8 cellular contexts compared by ENCODE assay signal in genomic region chr22:37309221-37310074, GRCh38. TPM values are rescaled to one million over a fixed set of nuclear protein-coding genes. Genes with fewer than 3 reads are reported as not detected.
DNase-seq lines count a peak whose midpoint lies in the region; ATAC-seq and TF ChIP-seq lines count a peak whose summit lies in the region.

No MANE protein-coding gene starts in this region.

- H3K27me3 Mint-ChIP-seq in activated naive CD8-positive, alpha-beta T cell treated with anti-CD3 and anti-CD28 coated beads for 36 hours, result no peaks in the 10 kb centered on the region
- no peaks in the 10 kb centered on the region for H3K27me3 Mint-ChIP-seq in stimulated activated naive CD8-positive, alpha-beta T cell treated with anti-CD3 and anti-CD28 coated beads, Interleukin-15, Interleukin-2, amounts not matched to agents 100 ng/mL and 50 ng/mL, for 24 hours
- H3K27me3 Mint-ChIP-seq in Calu3 (ENCODE audit: unreplicated experiment), result no peaks in the 10 kb centered on the region

- H3K4me3 Mint-ChIP-seq in activated naive CD8-positive, alpha-beta T cell treated with anti-CD3 and anti-CD28 coated beads for 36 hours, result peak overlapping the region; percentile 54
- peak overlapping the region; percentile 65 for H3K4me3 Mint-ChIP-seq in stimulated activated naive CD8-positive, alpha-beta T cell treated with anti-CD3 and anti-CD28 coated beads, Interleukin-15, Interleukin-2, amounts not matched to agents 100 ng/mL and 50 ng/mL, for 24 hours
- no peak overlapping the region for H3K4me3 Mint-ChIP-seq in Calu3 (ENCODE audit: low read depth, unreplicated experiment)

- CTCF ChIA-PET in Calu3 (lab: Charles Lee), result no interaction called here

- no peak for TF ChIP-seq CTCF in Calu3 (IDR thresholded peaks at IDR 0.05; ENCODE audit: unreplicated experiment)

- peaks cover 26% of the 10 kb centered on the region for H3K36me3 Mint-ChIP-seq in activated naive CD8-positive, alpha-beta T cell treated with anti-CD3 and anti-CD28 coated beads for 36 hours
- H3K36me3 Mint-ChIP-seq in stimulated activated naive CD8-positive, alpha-beta T cell treated with anti-CD3 and anti-CD28 coated beads, Interleukin-15, Interleukin-2, amounts not matched to agents 100 ng/mL and 50 ng/mL, for 24 hours (ENCODE audit: low read depth), result peaks cover 7% of the 10 kb centered on the region
- H3K36me3 Mint-ChIP-seq in Calu3 (ENCODE audit: insufficient read depth, unreplicated experiment), result peaks cover 23% of the 10 kb centered on the region

- peaks cover 3% of the 10 kb centered on the region for H3K9me3 Mint-ChIP-seq in activated naive CD8-positive, alpha-beta T cell treated with anti-CD3 and anti-CD28 coated beads for 36 hours
- H3K9me3 Mint-ChIP-seq in stimulated activated naive CD8-positive, alpha-beta T cell treated with anti-CD3 and anti-CD28 coated beads, Interleukin-15, Interleukin-2, amounts not matched to agents 100 ng/mL and 50 ng/mL, for 24 hours, result no peaks in the 10 kb centered on the region
- no peaks in the 10 kb centered on the region for H3K9me3 Mint-ChIP-seq in Calu3 (ENCODE audit: low read depth, unreplicated experiment)

- H3K4me1 Mint-ChIP-seq in activated naive CD8-positive, alpha-beta T cell treated with anti-CD3 and anti-CD28 coated beads for 36 hours, result peaks cover 80% of the 10 kb centered on the region
- peaks cover 88% of the 10 kb centered on the region for H3K4me1 Mint-ChIP-seq in stimulated activated naive CD8-positive, alpha-beta T cell treated with anti-CD3 and anti-CD28 coated beads, Interleukin-15, Interleukin-2, amounts not matched to agents 100 ng/mL and 50 ng/mL, for 24 hours (ENCODE audit: low read depth)
- peaks cover 62% of the 10 kb centered on the region for H3K4me1 Mint-ChIP-seq in Calu3 (ENCODE audit: low read depth, unreplicated experiment)

- peak; percentile 25 to 31 for ATAC-seq in activated CD4-positive, CD25-positive, alpha-beta regulatory T cell treated with anti-CD3 and anti-CD28 coated beads, Interleukin-2, amount 50 U/mL, for 24 hours
- no peak for ATAC-seq in GM18520 (IDR thresholded peaks at IDR 0.05; ENCODE audit: unreplicated experiment)

- DNase-seq in activated CD4-positive, CD25-positive, alpha-beta regulatory T cell treated with anti-CD3 and anti-CD28 coated beads, Interleukin-2, amount 50 U/mL, for 72 hours, result no peak
- peak; percentile 79 for DNase-seq in RPMI7951 (ENCODE audit: low read depth)
- peak; percentile 50 for DNase-seq in activated naive CD8-positive, alpha-beta T cell treated with anti-CD3 and anti-CD28 coated beads for 36 hours
- DNase-seq in hepatic stellate cell (ENCODE audit: low spot score), result no peak
- no peak for DNase-seq in Calu3

- intact Hi-C loops in Calu3 (cut with micrococcal nuclease; ENCODE audit: unreplicated experiment), result no loop called here

- H3K27ac Mint-ChIP-seq in activated naive CD8-positive, alpha-beta T cell treated with anti-CD3 and anti-CD28 coated beads for 36 hours, result peak overlapping the region; percentile 84
- peak overlapping the region; percentile 58 for H3K27ac Mint-ChIP-seq in stimulated activated naive CD8-positive, alpha-beta T cell treated with anti-CD3 and anti-CD28 coated beads, Interleukin-15, Interleukin-2, amounts not matched to agents 100 ng/mL and 50 ng/mL, for 24 hours
- no peak overlapping the region for H3K27ac Mint-ChIP-seq in Calu3 (ENCODE audit: unreplicated experiment)

- no TSS peak for BruUV-seq in Calu3 (replicated peaks; lab: Mats Ljungman, UMichigan)

RNA-seq across cellular contexts. Expression of gene CYTH4, which starts 27.1 kb away (rescaled TPM):
- 1.2 and 1.6 TPM in 2 replicates for total RNA-seq in RPMI7951 (2014; rRNA removed; shearing (Covaris generic))
- 10 to 100 TPM; 16.6 to 17.3 TPM for total RNA-seq in activated naive CD8-positive, alpha-beta T cell treated with anti-CD3 and anti-CD28 coated beads for 36 hours
- 0.38 and 0.59 TPM in 2 replicates for total RNA-seq in Calu3 (2022)

Comparison
In these comparisons a context has a peak if more than half of its experiments do, and no peak if none do; other contexts are left out.
1. DNase-seq: peak in RPMI7951 (single experiment) and activated naive CD8-positive, alpha-beta T cell treated with anti-CD3 and anti-CD28 coated beads for 36 hours (single experiment); none in activated CD4-positive, CD25-positive, alpha-beta regulatory T cell treated with anti-CD3 and anti-CD28 coated beads, Interleukin-2, amount 50 U/mL, for 72 hours (single experiment), hepatic stellate cell (single experiment) and Calu3 (single experiment).